In the genomic region with DNA sequence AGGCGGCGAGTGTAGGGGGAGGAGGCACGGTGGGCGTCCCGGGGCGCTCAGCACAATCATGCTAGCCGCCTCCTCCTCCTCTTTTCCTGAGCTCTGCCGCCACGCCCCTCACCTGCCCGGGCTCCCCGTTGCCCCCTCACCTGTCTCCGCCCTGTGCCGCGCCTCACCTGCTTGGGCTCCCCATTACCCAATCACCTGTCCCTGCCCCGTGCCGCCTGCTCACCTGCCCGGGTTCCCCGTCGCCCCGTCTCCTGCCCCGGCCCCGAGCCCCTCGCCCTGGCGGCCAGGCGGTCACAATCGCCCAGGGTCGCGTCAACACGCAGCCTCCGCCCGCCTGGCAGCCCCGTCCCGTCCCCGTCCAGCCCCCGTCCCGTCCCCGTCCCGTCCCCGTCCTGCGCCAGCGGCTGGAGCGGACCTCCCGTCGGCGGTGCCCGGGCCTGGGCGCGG, we compare ENCODE assay signal across 2 cellular contexts.
TF ChIP-seq lines count a peak whose summit lies in the region.

A gene with protein sequence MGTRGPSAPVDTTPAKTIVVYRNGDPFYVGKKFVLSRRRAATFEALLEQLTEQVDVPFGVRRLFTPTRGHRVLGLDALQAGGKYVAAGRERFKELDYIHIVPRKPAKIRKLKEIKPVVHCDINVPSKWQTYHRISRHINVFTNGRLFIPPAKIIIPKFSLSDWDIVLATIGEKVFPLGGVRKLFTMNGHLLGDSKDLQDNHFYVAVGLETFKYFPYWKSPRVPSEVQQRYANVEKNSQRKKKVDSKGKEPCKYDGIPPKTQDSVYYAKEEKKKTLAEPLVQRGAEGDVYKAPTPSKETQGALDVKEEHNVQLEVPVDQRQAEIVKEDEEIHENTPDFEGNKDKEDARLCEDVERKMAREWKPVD (plus strand): TSS at position 340 of the 447 bp plus-strand sequence. CDS start 177 bp downstream, outside the sequence.

TF ChIP-seq in GM23338, 12 proteins besides CTCF, POLR2A, EP300 and RAD21:
- TF ChIP-seq, protein P1, sequence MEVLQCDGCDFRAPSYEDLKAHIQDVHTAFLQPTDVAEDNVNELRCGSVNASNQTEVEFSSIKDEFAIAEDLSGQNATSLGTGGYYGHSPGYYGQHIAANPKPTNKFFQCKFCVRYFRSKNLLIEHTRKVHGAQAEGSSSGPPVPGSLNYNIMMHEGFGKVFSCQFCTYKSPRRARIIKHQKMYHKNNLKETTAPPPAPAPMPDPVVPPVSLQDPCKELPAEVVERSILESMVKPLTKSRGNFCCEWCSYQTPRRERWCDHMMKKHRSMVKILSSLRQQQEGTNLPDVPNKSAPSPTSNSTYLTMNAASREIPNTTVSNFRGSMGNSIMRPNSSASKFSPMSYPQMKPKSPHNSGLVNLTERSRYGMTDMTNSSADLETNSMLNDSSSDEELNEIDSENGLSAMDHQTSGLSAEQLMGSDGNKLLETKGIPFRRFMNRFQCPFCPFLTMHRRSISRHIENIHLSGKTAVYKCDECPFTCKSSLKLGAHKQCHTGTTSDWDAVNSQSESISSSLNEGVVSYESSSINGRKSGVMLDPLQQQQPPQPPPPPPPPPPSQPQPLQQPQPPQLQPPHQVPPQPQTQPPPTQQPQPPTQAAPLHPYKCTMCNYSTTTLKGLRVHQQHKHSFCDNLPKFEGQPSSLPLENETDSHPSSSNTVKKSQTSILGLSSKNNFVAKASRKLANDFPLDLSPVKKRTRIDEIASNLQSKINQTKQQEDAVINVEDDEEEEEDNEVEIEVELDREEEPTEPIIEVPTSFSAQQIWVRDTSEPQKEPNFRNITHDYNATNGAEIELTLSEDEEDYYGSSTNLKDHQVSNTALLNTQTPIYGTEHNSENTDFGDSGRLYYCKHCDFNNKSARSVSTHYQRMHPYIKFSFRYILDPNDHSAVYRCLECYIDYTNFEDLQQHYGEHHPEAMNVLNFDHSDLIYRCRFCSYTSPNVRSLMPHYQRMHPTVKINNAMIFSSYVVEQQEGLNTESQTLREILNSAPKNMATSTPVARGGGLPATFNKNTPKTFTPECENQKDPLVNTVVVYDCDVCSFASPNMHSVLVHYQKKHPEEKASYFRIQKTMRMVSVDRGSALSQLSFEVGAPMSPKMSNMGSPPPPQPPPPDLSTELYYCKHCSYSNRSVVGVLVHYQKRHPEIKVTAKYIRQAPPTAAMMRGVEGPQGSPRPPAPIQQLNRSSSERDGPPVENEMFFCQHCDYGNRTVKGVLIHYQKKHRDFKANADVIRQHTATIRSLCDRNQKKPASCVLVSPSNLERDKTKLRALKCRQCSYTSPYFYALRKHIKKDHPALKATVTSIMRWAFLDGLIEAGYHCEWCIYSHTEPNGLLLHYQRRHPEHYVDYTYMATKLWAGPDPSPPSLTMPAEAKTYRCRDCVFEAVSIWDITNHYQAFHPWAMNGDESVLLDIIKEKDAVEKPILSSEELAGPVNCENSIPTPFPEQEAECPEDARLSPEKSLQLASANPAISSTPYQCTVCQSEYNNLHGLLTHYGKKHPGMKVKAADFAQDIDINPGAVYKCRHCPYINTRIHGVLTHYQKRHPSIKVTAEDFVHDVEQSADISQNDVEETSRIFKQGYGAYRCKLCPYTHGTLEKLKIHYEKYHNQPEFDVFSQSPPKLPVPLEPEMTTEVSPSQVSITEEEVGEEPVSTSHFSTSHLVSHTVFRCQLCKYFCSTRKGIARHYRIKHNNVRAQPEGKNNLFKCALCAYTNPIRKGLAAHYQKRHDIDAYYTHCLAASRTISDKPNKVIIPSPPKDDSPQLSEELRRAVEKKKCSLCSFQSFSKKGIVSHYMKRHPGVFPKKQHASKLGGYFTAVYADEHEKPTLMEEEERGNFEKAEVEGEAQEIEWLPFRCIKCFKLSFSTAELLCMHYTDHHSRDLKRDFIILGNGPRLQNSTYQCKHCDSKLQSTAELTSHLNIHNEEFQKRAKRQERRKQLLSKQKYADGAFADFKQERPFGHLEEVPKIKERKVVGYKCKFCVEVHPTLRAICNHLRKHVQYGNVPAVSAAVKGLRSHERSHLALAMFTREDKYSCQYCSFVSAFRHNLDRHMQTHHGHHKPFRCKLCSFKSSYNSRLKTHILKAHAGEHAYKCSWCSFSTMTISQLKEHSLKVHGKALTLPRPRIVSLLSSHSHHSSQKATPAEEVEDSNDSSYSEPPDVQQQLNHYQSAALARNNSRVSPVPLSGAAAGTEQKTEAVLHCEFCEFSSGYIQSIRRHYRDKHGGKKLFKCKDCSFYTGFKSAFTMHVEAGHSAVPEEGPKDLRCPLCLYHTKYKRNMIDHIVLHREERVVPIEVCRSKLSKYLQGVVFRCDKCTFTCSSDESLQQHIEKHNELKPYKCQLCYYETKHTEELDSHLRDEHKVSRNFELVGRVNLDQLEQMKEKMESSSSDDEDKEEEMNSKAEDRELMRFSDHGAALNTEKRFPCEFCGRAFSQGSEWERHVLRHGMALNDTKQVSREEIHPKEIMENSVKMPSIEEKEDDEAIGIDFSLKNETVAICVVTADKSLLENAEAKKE (CRISPR knock-in tag; IDR thresholded peaks at IDR 0.05): no peak
- TF ChIP-seq NANOG (IDR thresholded peaks at IDR 0.05; ENCODE audit: borderline replicate concordance) (no peak), ZNF331 (CRISPR knock-in tag; IDR thresholded peaks at IDR 0.05; ENCODE audit: low read depth) (no peak), STAT1 (IDR thresholded peaks at IDR 0.05; ENCODE audit: unreplicated experiment) (no peak), POLR2AphosphoS5 (IDR thresholded peaks at IDR 0.05; ENCODE audit: low read depth) (no peak), EZH2 (IDR thresholded peaks at IDR 0.05; ENCODE audit: low read depth, unreplicated experiment) (no peak)

TF ChIP-seq in IMR-90, 13 proteins besides CTCF, POLR2A, EP300 and RAD21:
- TF ChIP-seq RFX5 (IDR thresholded peaks at IDR 0.05; ENCODE audit: low read depth, low read length) (no peak), SMC3 (IDR thresholded peaks at IDR 0.05; ENCODE audit: low read depth, low read length) (no peak), MXI1 (IDR thresholded peaks at IDR 0.05; ENCODE audit: borderline replicate concordance, low read depth, low read length) (no peak), BHLHE40 (IDR thresholded peaks at IDR 0.05; ENCODE audit: low read depth, low read length) (no peak), MAFK (IDR thresholded peaks at IDR 0.05; ENCODE audit: low read depth, low read length) (no peak), FOS (IDR thresholded peaks at IDR 0.05; ENCODE audit: low read depth, low read length) (no peak), NFE2L2 (IDR thresholded peaks at IDR 0.05; ENCODE audit: low read depth, low read length) (no peak), RCOR1 (IDR thresholded peaks at IDR 0.05; ENCODE audit: insufficient replicate concordance, low read length) (no peak), MAZ (IDR thresholded peaks at IDR 0.05; ENCODE audit: borderline replicate concordance, low read depth, low read length) (no peak), CHD1 (IDR thresholded peaks at IDR 0.05; ENCODE audit: low read depth, low read length) (no peak), CEBPB (IDR thresholded peaks at IDR 0.05; ENCODE audit: low read depth, low read length) (no peak)
- TF ChIP-seq, protein P2, sequence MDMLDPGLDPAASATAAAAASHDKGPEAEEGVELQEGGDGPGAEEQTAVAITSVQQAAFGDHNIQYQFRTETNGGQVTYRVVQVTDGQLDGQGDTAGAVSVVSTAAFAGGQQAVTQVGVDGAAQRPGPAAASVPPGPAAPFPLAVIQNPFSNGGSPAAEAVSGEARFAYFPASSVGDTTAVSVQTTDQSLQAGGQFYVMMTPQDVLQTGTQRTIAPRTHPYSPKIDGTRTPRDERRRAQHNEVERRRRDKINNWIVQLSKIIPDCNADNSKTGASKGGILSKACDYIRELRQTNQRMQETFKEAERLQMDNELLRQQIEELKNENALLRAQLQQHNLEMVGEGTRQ (IDR thresholded peaks at IDR 0.05; ENCODE audit: low read depth, low read length): no peak
- TF ChIP-seq, protein P3, sequence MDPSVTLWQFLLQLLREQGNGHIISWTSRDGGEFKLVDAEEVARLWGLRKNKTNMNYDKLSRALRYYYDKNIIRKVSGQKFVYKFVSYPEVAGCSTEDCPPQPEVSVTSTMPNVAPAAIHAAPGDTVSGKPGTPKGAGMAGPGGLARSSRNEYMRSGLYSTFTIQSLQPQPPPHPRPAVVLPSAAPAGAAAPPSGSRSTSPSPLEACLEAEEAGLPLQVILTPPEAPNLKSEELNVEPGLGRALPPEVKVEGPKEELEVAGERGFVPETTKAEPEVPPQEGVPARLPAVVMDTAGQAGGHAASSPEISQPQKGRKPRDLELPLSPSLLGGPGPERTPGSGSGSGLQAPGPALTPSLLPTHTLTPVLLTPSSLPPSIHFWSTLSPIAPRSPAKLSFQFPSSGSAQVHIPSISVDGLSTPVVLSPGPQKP (IDR thresholded peaks at IDR 0.05; ENCODE audit: borderline replicate concordance, low read depth, low read length): no peak
